ENCODE assay signal across 8 cellular contexts in genomic region chr7:131302876-131303707, GRCh38. TPM values are rescaled to one million over a fixed set of nuclear protein-coding genes. Genes with fewer than 3 reads are reported as not detected.
DNase-seq lines count a peak whose midpoint lies in the region; ATAC-seq and TF ChIP-seq lines count a peak whose summit lies in the region.

No MANE protein-coding gene starts in this region.

- TF ChIP-seq POLR2A in prostate gland (IDR thresholded peaks at IDR 0.05), result no peak

- H3K9me3 Mint-ChIP-seq in activated CD4-positive, alpha-beta T cell treated with anti-CD3 and anti-CD28 coated beads for 36 hours (ENCODE audit: low read depth), result peaks cover 12% of the 10 kb centered on the region

- peaks cover 6% of the 10 kb centered on the region for H3K36me3 Mint-ChIP-seq in activated CD4-positive, alpha-beta T cell treated with anti-CD3 and anti-CD28 coated beads for 36 hours (ENCODE audit: low read depth)

- peak; percentile 37 for TF ChIP-seq CTCF in GM20000 (IDR thresholded peaks at IDR 0.05; ENCODE audit: extremely low read depth, missing control alignments)
- peak; percentile 55 for TF ChIP-seq CTCF in fibroblast of mammary gland (conservative IDR thresholded peaks at IDR 0.05; ENCODE audit: control insufficient read depth, insufficient read depth, low read depth, low read length)
- TF ChIP-seq CTCF in prostate gland (IDR thresholded peaks at IDR 0.05), result peak; percentile 40 to 68 (median 60)

- H3K4me1 Mint-ChIP-seq in activated CD4-positive, alpha-beta T cell treated with anti-CD3 and anti-CD28 coated beads for 36 hours, result peaks cover 6% of the 10 kb centered on the region

- H3K27ac Mint-ChIP-seq in activated CD4-positive, alpha-beta T cell treated with anti-CD3 and anti-CD28 coated beads for 36 hours, result no peak overlapping the region

- no peaks in the 10 kb centered on the region for H3K27me3 ChIP-seq in prostate gland (replicated peaks; ENCODE audit: insufficient read depth)

- H3K4me3 Mint-ChIP-seq in activated CD4-positive, alpha-beta T cell treated with anti-CD3 and anti-CD28 coated beads for 36 hours, result no peak overlapping the region

- POLR2A ChIA-PET in activated CD4-positive, alpha-beta T cell treated with anti-CD3 and anti-CD28 coated beads for 36 hours (lab: Charles Lee), result no interaction called here

- H3K4me3 ChIP-seq in fibroblast of mammary gland (ENCODE audit: control insufficient read depth, low read depth, low read length) (no peak overlapping the region), prostate gland (no peak overlapping the region)

- CTCF ChIA-PET in activated CD4-positive, alpha-beta T cell treated with anti-CD3 and anti-CD28 coated beads for 36 hours (lab: Charles Lee), result interaction anchor here (0.7 to 1.1 kb wide), 3 partner anchors 9 to 123 kb away, joined by 3 read pairs; partner anchors contain the start of gene MKLN1

- peak; percentile 53 for DNase-seq in ACHN
- DNase-seq in GM20000 (ENCODE audit: low spot score), result peak; percentile 39
- DNase-seq in activated CD4-positive, alpha-beta T cell treated with anti-CD3 and anti-CD28 coated beads for 36 hours, result peak; percentile 46
- DNase-seq in fibroblast of mammary gland (ENCODE audit: low read depth), result peak; percentile 37
- peak; percentile 57 for DNase-seq in prostate gland (ENCODE audit: low spot score)

- peak; percentile 49 for ATAC-seq in activated CD4-positive, alpha-beta T cell treated with anti-CD3 and anti-CD28 coated beads for 36 hours
- ATAC-seq in HG02981 (IDR thresholded peaks at IDR 0.05; ENCODE audit: unreplicated experiment), result no peak
- ATAC-seq in HG03175 (IDR thresholded peaks at IDR 0.05; ENCODE audit: unreplicated experiment), result no peak
- ATAC-seq in GM19397 (IDR thresholded peaks at IDR 0.05; ENCODE audit: unreplicated experiment), result no peak

- in situ Hi-C loops in ACHN (cut with HindIII; ENCODE audit: low pct_ligation_motif_present, low pct_unique_long_range_greater_than_20kb, low sequenced_read_pairs), result no loop called here

- no peaks in the 10 kb centered on the region for H3K9me3 ChIP-seq in prostate gland

- H3K4me1 ChIP-seq in prostate gland (replicated peaks), result peaks cover 4% of the 10 kb centered on the region

- WGBS in prostate gland, result 63% methylated on average over 8 of the region's 8 CpGs

- intact Hi-C loops in activated CD4-positive, alpha-beta T cell treated with anti-CD3 and anti-CD28 coated beads for 36 hours (cut with DNase I, micrococcal nuclease), result loop anchor here (1.0 kb wide), 2 partner anchors 233 to 234 kb away; no protein-coding TSS in a partner anchor
- intact Hi-C loops in prostate gland (cut with DNase I), result loop anchor here (5.0 kb wide), 1 partner anchor 191 kb away; no protein-coding TSS in a partner anchor

- H3K27me3 Mint-ChIP-seq in activated CD4-positive, alpha-beta T cell treated with anti-CD3 and anti-CD28 coated beads for 36 hours, result no peaks in the 10 kb centered on the region

- no peaks in the 10 kb centered on the region for H3K36me3 ChIP-seq in prostate gland

- H3K27ac ChIP-seq in prostate gland, result peak overlapping the region; percentile 33 to 44

RNA-seq across cellular contexts. Expression of gene MKLN1, which starts 24.6 kb away (rescaled TPM):
- 10 to 100 TPM; 40.1 to 42.9 TPM for total RNA-seq in activated CD4-positive, alpha-beta T cell treated with anti-CD3 and anti-CD28 coated beads for 36 hours
- 10 to 100 TPM; 53.1 to 58.1 TPM for total RNA-seq in prostate gland
